In genomic region chr2:168545439-168546082, GRCh38 we compare ENCODE assay signal across 7 cellular contexts.
DNase-seq lines count a peak whose midpoint lies in the region; ATAC-seq and TF ChIP-seq lines count a peak whose summit lies in the region.

No MANE protein-coding gene starts in this region.

- peak; percentile 77 for DNase-seq in HFFc6
- DNase-seq in SJCRH30 = peak; percentile 40 to 41
- DNase-seq in gastrocnemius medialis = no peak
- no peak for DNase-seq in NAMALWA (ENCODE audit: low spot score)
- no peak for DNase-seq in activated CD8-positive, alpha-beta memory T cell treated with anti-CD3 and anti-CD28 coated beads, Interleukin-2, amount 50 U/mL, for 4 hours

- peaks cover 4% of the 10 kb centered on the region; the same call in 1 of the 2 replicates for H3K36me3 Mint-ChIP-seq in HFFc6 (ENCODE audit: low read depth)

- ATAC-seq in gastroesophageal sphincter (peak; percentile 70), gastrocnemius medialis (peak; percentile 86 to 94), GM18873 (IDR thresholded peaks at IDR 0.05; ENCODE audit: low FRiP score, unreplicated experiment) (no peak)

- no peak for TF ChIP-seq EP300 in gastroesophageal sphincter (IDR thresholded peaks at IDR 0.05)

- in situ Hi-C loops in gastrocnemius medialis (cut with MboI; ENCODE audit: low sequenced_read_pairs in 4 of 4) = no loop called here

- H3K27ac ChIP-seq in SJCRH30 = peak overlapping the region; percentile 42
- no peak overlapping the region for H3K27ac ChIP-seq in gastroesophageal sphincter
- no peak overlapping the region for H3K27ac ChIP-seq in gastrocnemius medialis

- TF ChIP-seq POLR2A in gastroesophageal sphincter (IDR thresholded peaks at IDR 0.05) = no peak
- no peak for TF ChIP-seq POLR2A in gastrocnemius medialis (IDR thresholded peaks at IDR 0.05)

- peaks cover 26% of the 10 kb centered on the region for H3K4me1 Mint-ChIP-seq in HFFc6 (ENCODE audit: low read depth)

- H3K4me1 ChIP-seq in SJCRH30 = no peaks in the 10 kb centered on the region; the same call in 1 of the 2 replicates
- H3K4me1 ChIP-seq in gastroesophageal sphincter = peaks cover 0 to 19% (median 0%) of the 10 kb centered on the region in 3 donors
- H3K4me1 ChIP-seq in gastrocnemius medialis = peaks cover 3 to 8% of the 10 kb centered on the region in 2 donors

- peak overlapping the region; percentile 69 for H3K27ac Mint-ChIP-seq in HFFc6

- TF ChIP-seq CTCF in HFFc6 (IDR thresholded peaks at IDR 0.05) (no peak), gastroesophageal sphincter (IDR thresholded peaks at IDR 0.05) (no peak), gastrocnemius medialis (IDR thresholded peaks at IDR 0.05 in 4 of 5, conservative IDR thresholded peaks at IDR 0.05 in 1 of 5) (no peak)

- H3K27me3 Mint-ChIP-seq in HFFc6 (ENCODE audit: insufficient read depth) = peaks cover 5% of the 10 kb centered on the region; the same call in 1 of the 2 replicates

- H3K36me3 ChIP-seq in SJCRH30 (no peaks in the 10 kb centered on the region; the same call in 1 of the 2 replicates), gastroesophageal sphincter (peaks cover 0 to 11% of the 10 kb centered on the region in 2 donors), gastrocnemius medialis (no peaks in the 10 kb centered on the region)

- 80 to 82% methylated on average over 5 of the region's 5 CpGs for WGBS in gastroesophageal sphincter (ENCODE audit: low coverage in 1 of 2), 2 donors

- H3K9me3 Mint-ChIP-seq in HFFc6 = no peaks in the 10 kb centered on the region

- intact Hi-C loops in gastrocnemius medialis (cut with DNase I; ENCODE audit: low total_unique reads) = no loop called here

- H3K4me3 Mint-ChIP-seq in HFFc6 = peak overlapping the region; percentile 45

- H3K9me3 ChIP-seq in SJCRH30 (replicated peaks) (no peaks in the 10 kb centered on the region; the same call in 1 of the 2 replicates), gastroesophageal sphincter (peaks cover 0 to 6% (median 0%) of the 10 kb centered on the region in 3 donors), gastrocnemius medialis (no peaks in the 10 kb centered on the region)

- H3K27me3 ChIP-seq in SJCRH30 = no peaks in the 10 kb centered on the region
- H3K27me3 ChIP-seq in gastroesophageal sphincter = no peaks in the 10 kb centered on the region
- H3K27me3 ChIP-seq in gastrocnemius medialis = no peaks in the 10 kb centered on the region

- H3K4me3 ChIP-seq in SJCRH30 (no peak overlapping the region), gastroesophageal sphincter (no peak overlapping the region), gastrocnemius medialis (no peak overlapping the region)

Comparison
In these comparisons a context has a peak if more than half of its experiments do, and no peak if none do; other contexts are left out.
1. DNase-seq: peak in HFFc6 (single experiment) and SJCRH30 (2 of 2); none in gastrocnemius medialis (0 of 2), NAMALWA (single experiment) and activated CD8-positive, alpha-beta memory T cell treated with anti-CD3 and anti-CD28 coated beads, Interleukin-2, amount 50 U/mL, for 4 hours (single experiment).